ENCODE assay signal across 25 cellular contexts in genomic region chr4:52964561-52964960, GRCh38.
"Had no signal": no experiment of that assay in that cellular context is flagged by ENCODE, and none has a peak within 500 bp of the region (broad histone marks: within the 10 kb centered on the region; RNA-seq: fewer than 3 reads in every experiment).

No MANE protein-coding gene starts in this region.

- H3K79me2 ChIP-seq: parathyroid adenoma had no signal

- ATAC-seq: naive thymus-derived CD4-positive, alpha-beta T cell; natural killer cell; psoas muscle; right cardiac atrium; right lobe of liver; stimulated activated effector memory CD8-positive, alpha-beta T cell treated with anti-CD3 and anti-CD28 coated beads, Interleukin-12 subunit alpha, Interleukin-12 subunit beta, amount 100 ng/mL, for 72 hours; stimulated activated naive B cell treated with anti-CD40 and anti-IgM and Interleukin-4, amounts not matched to agents 10 μg/mL and 1 μg/mL and 100 μg/mL, for 72 hours; upper lobe of right lung had no signal

- H2AFZ ChIP-seq: neural progenitor cell, parathyroid adenoma had no signal

- H3K4me2 ChIP-seq: neural progenitor cell had no signal

- H3K36me3 ChIP-seq: neural progenitor cell, ovary, right lobe of liver, sigmoid colon, stomach, thoracic aorta, thyroid gland, upper lobe of right lung, vagina had no signal

- H3K9ac ChIP-seq: neural progenitor cell, parathyroid adenoma had no signal

- H3K27ac ChIP-seq: neural progenitor cell, ovary, parathyroid adenoma, psoas muscle, right lobe of liver, sigmoid colon, stomach, thoracic aorta, thyroid gland, tibial nerve, upper lobe of right lung, vagina had no signal

- H3K4me3 ChIP-seq: neural progenitor cell, ovary, psoas muscle, right lobe of liver, sigmoid colon, stomach, thoracic aorta, thyroid gland, tibial nerve, upper lobe of right lung, vagina had no signal

- DNase-seq: naive thymus-derived CD4-positive, alpha-beta T cell; natural killer cell; occipital lobe; ovary; posterior cingulate gyrus; psoas muscle; right cardiac atrium; right lobe of liver; sigmoid colon; small intestine; stimulated activated CD4-positive, alpha-beta T cell treated with anti-CD3 and anti-CD28 coated beads, Interleukin-15, amount 100 ng/mL, for 24 hours; stimulated activated CD4-positive, alpha-beta T cell treated with anti-CD3 and anti-CD28 coated beads, Interleukin-2, amount 100 ng/mL, for 24 hours; stimulated activated CD4-positive, alpha-beta T cell treated with anti-CD3 and anti-CD28 coated beads, Interleukin-2, amount 100 ng/mL, for 48 hours; stimulated activated CD4-positive, alpha-beta T cell treated with anti-CD3 and anti-CD28 coated beads, Interleukin-4, amount 100 ng/mL, for 24 hours; stimulated activated naive B cell treated with anti-CD40 and anti-IgM and Interleukin-4, amounts not matched to agents 10 μg/mL and 1 μg/mL and 100 μg/mL, for 72 hours; stimulated activated naive CD4-positive, alpha-beta T cell treated with Interleukin-2 at 50 U/mL for 16 hours; stomach; thyroid gland; upper lobe of right lung had no signal

- H3K27me3 ChIP-seq: neural progenitor cell, ovary, right lobe of liver, sigmoid colon, stomach, thyroid gland, tibial nerve, upper lobe of right lung, vagina had no signal

- H3K9me3 ChIP-seq: ovary, psoas muscle, right lobe of liver, sigmoid colon, stomach, thoracic aorta, thyroid gland, tibial nerve, upper lobe of right lung, vagina had no signal

- H3K4me1 ChIP-seq: parathyroid adenoma, psoas muscle, right lobe of liver, thyroid gland, tibial nerve, upper lobe of right lung, vagina had no signal
